In the genomic region with DNA sequence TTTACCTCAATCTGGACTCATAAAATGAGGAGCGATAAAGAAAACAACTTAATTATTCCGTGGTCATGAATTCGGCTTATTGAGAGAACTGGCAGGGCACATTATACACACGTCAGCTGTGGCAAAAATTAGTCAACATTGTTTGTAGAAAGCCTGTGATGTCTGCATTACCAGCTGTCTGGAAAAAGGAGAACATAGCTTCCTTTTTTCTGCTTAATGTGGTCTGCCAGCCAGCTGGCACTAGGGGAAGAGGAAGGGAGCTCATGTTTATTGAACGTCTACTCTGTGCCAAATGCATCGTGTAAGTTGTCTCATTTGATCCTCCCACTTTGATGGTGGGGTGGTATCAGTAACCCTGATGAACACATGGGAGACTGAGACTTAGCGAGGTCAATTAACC, we compare ENCODE assay signal across 1 cellular context.
TF ChIP-seq lines count a peak whose summit lies in the region.

No MANE protein-coding gene starts in this region.

TF ChIP-seq in GM23338, 12 proteins besides CTCF, POLR2A, EP300 and RAD21 (continued from another document):
- TF ChIP-seq, protein P1, sequence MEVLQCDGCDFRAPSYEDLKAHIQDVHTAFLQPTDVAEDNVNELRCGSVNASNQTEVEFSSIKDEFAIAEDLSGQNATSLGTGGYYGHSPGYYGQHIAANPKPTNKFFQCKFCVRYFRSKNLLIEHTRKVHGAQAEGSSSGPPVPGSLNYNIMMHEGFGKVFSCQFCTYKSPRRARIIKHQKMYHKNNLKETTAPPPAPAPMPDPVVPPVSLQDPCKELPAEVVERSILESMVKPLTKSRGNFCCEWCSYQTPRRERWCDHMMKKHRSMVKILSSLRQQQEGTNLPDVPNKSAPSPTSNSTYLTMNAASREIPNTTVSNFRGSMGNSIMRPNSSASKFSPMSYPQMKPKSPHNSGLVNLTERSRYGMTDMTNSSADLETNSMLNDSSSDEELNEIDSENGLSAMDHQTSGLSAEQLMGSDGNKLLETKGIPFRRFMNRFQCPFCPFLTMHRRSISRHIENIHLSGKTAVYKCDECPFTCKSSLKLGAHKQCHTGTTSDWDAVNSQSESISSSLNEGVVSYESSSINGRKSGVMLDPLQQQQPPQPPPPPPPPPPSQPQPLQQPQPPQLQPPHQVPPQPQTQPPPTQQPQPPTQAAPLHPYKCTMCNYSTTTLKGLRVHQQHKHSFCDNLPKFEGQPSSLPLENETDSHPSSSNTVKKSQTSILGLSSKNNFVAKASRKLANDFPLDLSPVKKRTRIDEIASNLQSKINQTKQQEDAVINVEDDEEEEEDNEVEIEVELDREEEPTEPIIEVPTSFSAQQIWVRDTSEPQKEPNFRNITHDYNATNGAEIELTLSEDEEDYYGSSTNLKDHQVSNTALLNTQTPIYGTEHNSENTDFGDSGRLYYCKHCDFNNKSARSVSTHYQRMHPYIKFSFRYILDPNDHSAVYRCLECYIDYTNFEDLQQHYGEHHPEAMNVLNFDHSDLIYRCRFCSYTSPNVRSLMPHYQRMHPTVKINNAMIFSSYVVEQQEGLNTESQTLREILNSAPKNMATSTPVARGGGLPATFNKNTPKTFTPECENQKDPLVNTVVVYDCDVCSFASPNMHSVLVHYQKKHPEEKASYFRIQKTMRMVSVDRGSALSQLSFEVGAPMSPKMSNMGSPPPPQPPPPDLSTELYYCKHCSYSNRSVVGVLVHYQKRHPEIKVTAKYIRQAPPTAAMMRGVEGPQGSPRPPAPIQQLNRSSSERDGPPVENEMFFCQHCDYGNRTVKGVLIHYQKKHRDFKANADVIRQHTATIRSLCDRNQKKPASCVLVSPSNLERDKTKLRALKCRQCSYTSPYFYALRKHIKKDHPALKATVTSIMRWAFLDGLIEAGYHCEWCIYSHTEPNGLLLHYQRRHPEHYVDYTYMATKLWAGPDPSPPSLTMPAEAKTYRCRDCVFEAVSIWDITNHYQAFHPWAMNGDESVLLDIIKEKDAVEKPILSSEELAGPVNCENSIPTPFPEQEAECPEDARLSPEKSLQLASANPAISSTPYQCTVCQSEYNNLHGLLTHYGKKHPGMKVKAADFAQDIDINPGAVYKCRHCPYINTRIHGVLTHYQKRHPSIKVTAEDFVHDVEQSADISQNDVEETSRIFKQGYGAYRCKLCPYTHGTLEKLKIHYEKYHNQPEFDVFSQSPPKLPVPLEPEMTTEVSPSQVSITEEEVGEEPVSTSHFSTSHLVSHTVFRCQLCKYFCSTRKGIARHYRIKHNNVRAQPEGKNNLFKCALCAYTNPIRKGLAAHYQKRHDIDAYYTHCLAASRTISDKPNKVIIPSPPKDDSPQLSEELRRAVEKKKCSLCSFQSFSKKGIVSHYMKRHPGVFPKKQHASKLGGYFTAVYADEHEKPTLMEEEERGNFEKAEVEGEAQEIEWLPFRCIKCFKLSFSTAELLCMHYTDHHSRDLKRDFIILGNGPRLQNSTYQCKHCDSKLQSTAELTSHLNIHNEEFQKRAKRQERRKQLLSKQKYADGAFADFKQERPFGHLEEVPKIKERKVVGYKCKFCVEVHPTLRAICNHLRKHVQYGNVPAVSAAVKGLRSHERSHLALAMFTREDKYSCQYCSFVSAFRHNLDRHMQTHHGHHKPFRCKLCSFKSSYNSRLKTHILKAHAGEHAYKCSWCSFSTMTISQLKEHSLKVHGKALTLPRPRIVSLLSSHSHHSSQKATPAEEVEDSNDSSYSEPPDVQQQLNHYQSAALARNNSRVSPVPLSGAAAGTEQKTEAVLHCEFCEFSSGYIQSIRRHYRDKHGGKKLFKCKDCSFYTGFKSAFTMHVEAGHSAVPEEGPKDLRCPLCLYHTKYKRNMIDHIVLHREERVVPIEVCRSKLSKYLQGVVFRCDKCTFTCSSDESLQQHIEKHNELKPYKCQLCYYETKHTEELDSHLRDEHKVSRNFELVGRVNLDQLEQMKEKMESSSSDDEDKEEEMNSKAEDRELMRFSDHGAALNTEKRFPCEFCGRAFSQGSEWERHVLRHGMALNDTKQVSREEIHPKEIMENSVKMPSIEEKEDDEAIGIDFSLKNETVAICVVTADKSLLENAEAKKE (CRISPR knock-in tag; IDR thresholded peaks at IDR 0.05), result no peak
- TF ChIP-seq ETS1 (IDR thresholded peaks at IDR 0.05) (no peak), REST (IDR thresholded peaks at IDR 0.05; ENCODE audit: unreplicated experiment) (no peak), EZH2 (IDR thresholded peaks at IDR 0.05; ENCODE audit: low read depth, unreplicated experiment) (no peak), STAT1 (IDR thresholded peaks at IDR 0.05; ENCODE audit: unreplicated experiment) (no peak), JUNB (IDR thresholded peaks at IDR 0.05; ENCODE audit: unreplicated experiment) (no peak), NANOG (IDR thresholded peaks at IDR 0.05; ENCODE audit: borderline replicate concordance) (no peak), EZH2phosphoT487 (IDR thresholded peaks at IDR 0.05; ENCODE audit: unreplicated experiment) (no peak), ZNF331 (CRISPR knock-in tag; IDR thresholded peaks at IDR 0.05; ENCODE audit: low read depth) (no peak)
